Comparison of ENCODE assay signal across 11 cellular contexts in the genomic region with DNA sequence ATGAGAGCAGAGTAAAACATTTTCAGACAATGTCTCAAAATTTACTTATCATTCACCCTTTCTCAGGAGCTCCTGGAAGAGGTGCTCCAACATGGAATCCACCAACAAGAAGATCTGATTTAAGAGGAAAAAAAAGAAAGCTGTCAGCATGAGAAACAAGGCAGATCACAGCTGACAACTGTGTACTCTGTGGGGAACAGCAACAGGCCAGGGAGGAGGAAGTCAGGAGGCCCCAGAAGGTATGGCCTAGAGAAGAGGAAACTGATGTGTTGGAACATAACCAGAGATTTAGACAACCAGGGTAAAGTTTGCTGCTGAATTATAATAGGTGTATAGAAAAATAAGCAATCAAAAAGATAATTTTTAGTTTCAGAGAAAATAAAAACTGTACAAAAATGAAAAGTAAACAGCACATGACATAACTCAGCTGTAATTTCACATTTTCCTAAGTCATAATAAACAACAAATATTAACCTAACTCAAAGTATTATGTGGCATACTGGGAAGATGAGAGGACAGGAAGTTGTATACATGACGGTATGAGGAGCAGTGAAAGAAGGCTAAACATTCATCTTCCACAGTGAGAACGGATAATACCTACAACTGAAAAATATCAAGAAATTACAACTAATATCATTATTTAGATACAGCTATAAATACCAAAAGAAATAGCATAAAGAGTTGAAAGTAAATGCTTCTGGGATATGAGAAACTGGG.
DNase-seq lines count a peak whose midpoint lies in the region; ATAC-seq and TF ChIP-seq lines count a peak whose summit lies in the region.
"Had no signal": no experiment of that assay in that cellular context is flagged by ENCODE, and none has a peak within 500 bp of the region (broad histone marks: within the 10 kb centered on the region; RNA-seq: fewer than 3 reads in every experiment).

No MANE protein-coding gene starts in this region.

- peak; percentile 76 for ATAC-seq in activated CD4-positive, alpha-beta T cell treated with anti-CD3 and anti-CD28 coated beads for 36 hours
- peak; percentile 49 for ATAC-seq in activated naive CD8-positive, alpha-beta T cell treated with anti-CD3 and anti-CD28 coated beads, Interleukin-2, amount 50 U/mL, for 24 hours
- ATAC-seq in GM18861 (IDR thresholded peaks at IDR 0.05; ENCODE audit: unreplicated experiment) (no peak), HG03175 (IDR thresholded peaks at IDR 0.05; ENCODE audit: unreplicated experiment) (no peak)
- ATAC-seq: A549 had no signal

- DNase-seq in activated CD4-positive, alpha-beta T cell treated with anti-CD3 and anti-CD28 coated beads for 36 hours, result peak; percentile 11
- DNase-seq in activated CD4-positive, alpha-beta T cell treated with anti-CD3 and anti-CD28 coated beads, Interleukin-2, amount 50 U/mL, for 48 hours, result no peak
- DNase-seq in NB4 (ENCODE audit: low read depth) (peak; percentile 42), pons (ENCODE audit: low spot score) (peak; percentile 38), ureter (ENCODE audit: low spot score) (no peak)
- DNase-seq in activated naive CD8-positive, alpha-beta T cell treated with anti-CD3 and anti-CD28 coated beads, Interleukin-2, amount 50 U/mL, for 24 hours, result no peak
- DNase-seq: activated gamma-delta T cell, NCI-H345 had no signal

- H3K4me1 Mint-ChIP-seq in activated CD4-positive, alpha-beta T cell treated with anti-CD3 and anti-CD28 coated beads for 36 hours, result peaks cover 51% of the 10 kb centered on the region
- peaks cover 23% of the 10 kb centered on the region for H3K4me1 Mint-ChIP-seq in activated naive CD8-positive, alpha-beta T cell treated with anti-CD3 and anti-CD28 coated beads, Interleukin-2, amount 50 U/mL, for 24 hours

- H3K36me3 Mint-ChIP-seq in activated CD4-positive, alpha-beta T cell treated with anti-CD3 and anti-CD28 coated beads for 36 hours (ENCODE audit: low read depth), result peaks cover 45% of the 10 kb centered on the region
- H3K36me3 Mint-ChIP-seq in activated naive CD8-positive, alpha-beta T cell treated with anti-CD3 and anti-CD28 coated beads, Interleukin-2, amount 50 U/mL, for 24 hours (ENCODE audit: low read depth), result peaks cover 23% of the 10 kb centered on the region

- no peak overlapping the region for H3K4me3 Mint-ChIP-seq in activated CD4-positive, alpha-beta T cell treated with anti-CD3 and anti-CD28 coated beads for 36 hours
- no peak overlapping the region for H3K4me3 Mint-ChIP-seq in activated naive CD8-positive, alpha-beta T cell treated with anti-CD3 and anti-CD28 coated beads, Interleukin-2, amount 50 U/mL, for 24 hours

- peaks cover 2% of the 10 kb centered on the region for H3K9me3 Mint-ChIP-seq in activated CD4-positive, alpha-beta T cell treated with anti-CD3 and anti-CD28 coated beads for 36 hours (ENCODE audit: low read depth)
- no peaks in the 10 kb centered on the region for H3K9me3 Mint-ChIP-seq in activated naive CD8-positive, alpha-beta T cell treated with anti-CD3 and anti-CD28 coated beads, Interleukin-2, amount 50 U/mL, for 24 hours

- CTCF ChIA-PET in activated CD4-positive, alpha-beta T cell treated with anti-CD3 and anti-CD28 coated beads for 36 hours (lab: Charles Lee), result interaction anchor here (0.6 to 1.9 kb wide), 4 partner anchors 12 to 58 kb away, joined by 3 to 4 read pairs (median 4); no protein-coding TSS in a partner anchor

- TF ChIP-seq POLR2A in NB4 (IDR thresholded peaks at IDR 0.05; ENCODE audit: extremely low read depth, insufficient read length), result no peak

- POLR2A ChIA-PET in activated CD4-positive, alpha-beta T cell treated with anti-CD3 and anti-CD28 coated beads for 36 hours (lab: Charles Lee), result interaction anchor here (0.6 kb wide), 1 partner anchor 17 kb away, joined by 3 read pairs; no protein-coding TSS in a partner anchor

- H3K27me3 Mint-ChIP-seq in activated CD4-positive, alpha-beta T cell treated with anti-CD3 and anti-CD28 coated beads for 36 hours, result no peaks in the 10 kb centered on the region
- H3K27me3 Mint-ChIP-seq in activated naive CD8-positive, alpha-beta T cell treated with anti-CD3 and anti-CD28 coated beads, Interleukin-2, amount 50 U/mL, for 24 hours, result no peaks in the 10 kb centered on the region

- intact Hi-C loops in activated CD4-positive, alpha-beta T cell treated with anti-CD3 and anti-CD28 coated beads for 36 hours (cut with DNase I, micrococcal nuclease), result no loop called here

- no peak for TF ChIP-seq CTCF in NB4 (IDR thresholded peaks at IDR 0.05; ENCODE audit: low read depth, low read length)

- no peak overlapping the region for H3K4me3 ChIP-seq in NB4 (ENCODE audit: low read depth, low read length)
- H3K4me3 ChIP-seq: A549 had no signal

- H3K27ac Mint-ChIP-seq in activated CD4-positive, alpha-beta T cell treated with anti-CD3 and anti-CD28 coated beads for 36 hours, result peak overlapping the region; percentile 89
- H3K27ac Mint-ChIP-seq in activated naive CD8-positive, alpha-beta T cell treated with anti-CD3 and anti-CD28 coated beads, Interleukin-2, amount 50 U/mL, for 24 hours, result peak overlapping the region; percentile 54

Comparison
In these comparisons a context has a peak if more than half of its experiments do, and no peak if none do; other contexts are left out.
1. DNase-seq: peak in activated CD4-positive, alpha-beta T cell treated with anti-CD3 and anti-CD28 coated beads for 36 hours (single experiment), NB4 (single experiment) and pons (single experiment); none in activated CD4-positive, alpha-beta T cell treated with anti-CD3 and anti-CD28 coated beads, Interleukin-2, amount 50 U/mL, for 48 hours (0 of 2), activated naive CD8-positive, alpha-beta T cell treated with anti-CD3 and anti-CD28 coated beads, Interleukin-2, amount 50 U/mL, for 24 hours (single experiment) and ureter (single experiment).
2. ATAC-seq: peak in activated CD4-positive, alpha-beta T cell treated with anti-CD3 and anti-CD28 coated beads for 36 hours (single experiment) and activated naive CD8-positive, alpha-beta T cell treated with anti-CD3 and anti-CD28 coated beads, Interleukin-2, amount 50 U/mL, for 24 hours (single experiment); none in GM18861 (single experiment) and HG03175 (single experiment).